ENCODE assay signal across 11 cellular contexts in genomic region chr2:113013336-113013661, GRCh38. TPM values are rescaled to one million over a fixed set of nuclear protein-coding genes. Genes with fewer than 3 reads are reported as not detected.
"Had no signal": no experiment of that assay in that cellular context is flagged by ENCODE, and none has a peak within 500 bp of the region (broad histone marks: within the 10 kb centered on the region; RNA-seq: fewer than 3 reads in every experiment).

No MANE protein-coding gene starts in this region.

- H3K36me3 ChIP-seq: HAP-1 had no signal

- DNase-seq: GOT3, H7 had no signal

- FAIRE-seq: HepG2 had no signal

- H3K27ac ChIP-seq: GM23248, HL-60 had no signal

- ATAC-seq: HCT116, HepG2 had no signal

- H3K4me3 ChIP-seq: GM23248, HAP-1 had no signal

- H3K4me1 ChIP-seq: HAP-1 had no signal

- H3K9ac ChIP-seq: GM23248 had no signal

- H3K9me3 ChIP-seq: HAP-1 had no signal

- H2AFZ ChIP-seq: GM23248 had no signal

RNA-seq across cellular contexts. Expression of gene IL36A, which starts 8.0 kb away (rescaled TPM):
- total RNA-seq: GM23248, H4, H7, HepG2, HFFc6, HT1080 had no signal
- polyA plus RNA-seq: GM23248, HepG2, IgD-negative memory B cell had no signal

RNA-seq across cellular contexts. Expression of gene IL36G, which starts 35.5 kb away (rescaled TPM):
- total RNA-seq: GM23248, H4, H7, HepG2, HFFc6, HT1080 had no signal
- polyA plus RNA-seq: GM23248, HepG2, IgD-negative memory B cell had no signal

RNA-seq across cellular contexts. Expression of gene IL36B, which starts 39.4 kb away (rescaled TPM):
- total RNA-seq: GM23248, H4, H7, HepG2, HFFc6, HT1080 had no signal
- polyA plus RNA-seq: GM23248, HepG2, IgD-negative memory B cell had no signal

RNA-seq across cellular contexts. Expression of gene IL36RN, which starts 45.7 kb away (rescaled TPM):
- total RNA-seq: GM23248, H4, H7, HepG2, HFFc6, HT1080 had no signal
- polyA plus RNA-seq: GM23248, HepG2, IgD-negative memory B cell had no signal

RNA-seq across cellular contexts. Expression of gene IL1F10, which starts 54.5 kb away (rescaled TPM):
- total RNA-seq: GM23248, H4, H7, HepG2, HFFc6, HT1080 had no signal
- polyA plus RNA-seq: GM23248, HepG2, IgD-negative memory B cell had no signal
